Comparison of ENCODE assay signal across 17 cellular contexts in genomic region chr20:49561806-49562205, GRCh38. TPM values are rescaled to one million over a fixed set of nuclear protein-coding genes. Genes with fewer than 3 reads are reported as not detected.
DNase-seq lines count a peak whose midpoint lies in the region; ATAC-seq and TF ChIP-seq lines count a peak whose summit lies in the region.
"Had no signal": no experiment of that assay in that cellular context is flagged by ENCODE, and none has a peak within 500 bp of the region (broad histone marks: within the 10 kb centered on the region; RNA-seq: fewer than 3 reads in every experiment).

No MANE protein-coding gene starts in this region.

- peak overlapping the region in 1 of 3 donors; percentile 1 for H3K4me3 ChIP-seq in breast epithelium
- H3K4me3 ChIP-seq in esophagus squamous epithelium = peak overlapping the region in 1 of 4 donors; percentile 25
- peak overlapping the region in 1 of 2 donors; percentile 26 for H3K4me3 ChIP-seq in tibial artery
- H3K4me3 ChIP-seq: colonic mucosa, skin epidermis had no signal

- BruUV-seq in MCF 10A (replicated peaks; lab: Mats Ljungman, UMichigan) = no TSS peak

- no peaks in the 10 kb centered on the region for H3K9me3 Mint-ChIP-seq in MCF 10A (ENCODE audit: unreplicated experiment)
- peaks cover 5% of the 10 kb centered on the region for H3K9me3 Mint-ChIP-seq in nephron

- H3K36me3 ChIP-seq in breast epithelium (no peaks in the 10 kb centered on the region), esophagus squamous epithelium (no peaks in the 10 kb centered on the region), tibial artery (no peaks in the 10 kb centered on the region)
- H3K36me3 ChIP-seq: colonic mucosa had no signal

- H3K27me3 ChIP-seq in breast epithelium = no peaks in the 10 kb centered on the region
- peaks cover 0 to 74% (median 0%) of the 10 kb centered on the region in 4 donors for H3K27me3 ChIP-seq in esophagus squamous epithelium
- no peaks in the 10 kb centered on the region for H3K27me3 ChIP-seq in tibial artery

- H3K9me3 ChIP-seq in breast epithelium (no peaks in the 10 kb centered on the region), esophagus squamous epithelium (no peaks in the 10 kb centered on the region), tibial artery (no peaks in the 10 kb centered on the region)
- H3K9me3 ChIP-seq: colonic mucosa had no signal

- TF ChIP-seq CTCF in breast epithelium (IDR thresholded peaks at IDR 0.05) = no peak
- no peak for TF ChIP-seq CTCF in MCF 10A (IDR thresholded peaks at IDR 0.05; ENCODE audit: unreplicated experiment)
- no peak for TF ChIP-seq CTCF in esophagus squamous epithelium (IDR thresholded peaks at IDR 0.05)
- TF ChIP-seq CTCF in nephron (IDR thresholded peaks at IDR 0.05; ENCODE audit: unreplicated experiment in 3 of 3) = no peak
- no peak for TF ChIP-seq CTCF in tibial artery (IDR thresholded peaks at IDR 0.05)

- H3K27ac Mint-ChIP-seq in MCF 10A (ENCODE audit: low read depth, unreplicated experiment) = no peak overlapping the region
- H3K27ac Mint-ChIP-seq in nephron = peak overlapping the region in 2 of 3 experiments; percentile 74 to 89
- H3K27ac Mint-ChIP-seq: activated B cell treated with CpG ODN at 0.5 μM for 24 hours had no signal

- CTCF ChIA-PET in MCF 10A (lab: Yijun Ruan, JAX) = interaction anchor here (1.5 to 1.7 kb wide), 3 partner anchors 20 to 48 kb away, joined by 4 to 5 read pairs (median 4); no protein-coding TSS in a partner anchor

- POLR2A ChIA-PET in MCF 10A (lab: Yijun Ruan, JAX) = interaction anchor here (0.6 to 1.2 kb wide), 3 partner anchors 13 to 297 kb away, joined by 3 read pairs; no protein-coding TSS in a partner anchor

- H3K4me1 ChIP-seq in breast epithelium (peaks cover 0 to 12% of the 10 kb centered on the region in 2 donors), esophagus squamous epithelium (peaks cover 0 to 36% (median 24%) of the 10 kb centered on the region in 3 donors), tibial artery (peaks cover 0 to 95% (median 68%) of the 10 kb centered on the region in 4 donors)
- H3K4me1 ChIP-seq: colonic mucosa had no signal

- DNase-seq in breast epithelium (ENCODE audit: low spot score in 2 of 2) = no peak
- DNase-seq in MCF 10A (ENCODE audit: unreplicated experiment) = no peak
- DNase-seq in esophagus squamous epithelium (lab: John Stamatoyannopoulos, UW) = no peak
- DNase-seq in tibial artery = no peak
- DNase-seq in DMS114 treated with DMSO at 0.1 percent for 48 hours (lab: John Stamatoyannopoulos, UW; ENCODE audit: unreplicated experiment) = no peak
- no peak for DNase-seq in T-helper 9 cell
- DNase-seq: activated B cell treated with CpG ODN at 0.5 μM for 24 hours; GF-D8; naive thymus-derived CD4-positive, alpha-beta T cell; NCI-H2107; substantia nigra had no signal

- H3K27me3 Mint-ChIP-seq in MCF 10A (ENCODE audit: insufficient read depth, unreplicated experiment) (peaks cover 30% of the 10 kb centered on the region), nephron (ENCODE audit: low read depth) (no peaks in the 10 kb centered on the region)

- H3K27ac ChIP-seq in breast epithelium = peak overlapping the region; percentile 81 to 82
- H3K27ac ChIP-seq in esophagus squamous epithelium = peak overlapping the region; percentile 49 to 89 (median 85)
- peak overlapping the region; percentile 99 to 100 for H3K27ac ChIP-seq in tibial artery
- H3K27ac ChIP-seq: colonic mucosa, HL-60 had no signal

- no peak for ATAC-seq in HG03025 (IDR thresholded peaks at IDR 0.05; ENCODE audit: low FRiP score, unreplicated experiment)
- ATAC-seq: naive thymus-derived CD4-positive, alpha-beta T cell had no signal

- H3K36me3 Mint-ChIP-seq in MCF 10A (ENCODE audit: insufficient read depth, unreplicated experiment) = no peaks in the 10 kb centered on the region
- H3K36me3 Mint-ChIP-seq in nephron (ENCODE audit: low read depth) = peaks cover 40% of the 10 kb centered on the region

- no peak for TF ChIP-seq POLR2A in breast epithelium (IDR thresholded peaks at IDR 0.05)
- TF ChIP-seq POLR2A in esophagus squamous epithelium (IDR thresholded peaks at IDR 0.05) = no peak

- intact Hi-C loops in breast epithelium (cut with DNase I; ENCODE audit: low total_unique reads) = no loop called here
- intact Hi-C loops in MCF 10A (cut with micrococcal nuclease) = no loop called here
- intact Hi-C loops in esophagus squamous epithelium (cut with DNase I) = no loop called here
- intact Hi-C loops in tibial artery (cut with DNase I; ENCODE audit: low total_unique reads) = no loop called here

- H3K4me3 Mint-ChIP-seq in MCF 10A (ENCODE audit: unreplicated experiment) = no peak overlapping the region
- H3K4me3 Mint-ChIP-seq in nephron = no peak overlapping the region
- H3K4me3 Mint-ChIP-seq: activated B cell treated with CpG ODN at 0.5 μM for 24 hours; naive thymus-derived CD4-positive, alpha-beta T cell had no signal

- H3K4me1 Mint-ChIP-seq in MCF 10A (ENCODE audit: insufficient read depth, unreplicated experiment) (peaks cover 14% of the 10 kb centered on the region), nephron (peaks cover 48% of the 10 kb centered on the region)
- H3K4me1 Mint-ChIP-seq: activated B cell treated with CpG ODN at 0.5 μM for 24 hours had no signal

- 35 to 67% methylated on average over 2 of the region's 2 CpGs for WGBS in esophagus squamous epithelium, 2 donors

RNA-seq across cellular contexts. Expression of gene PTGIS, which starts 6.1 kb away (rescaled TPM):
- total RNA-seq in breast epithelium (10 to 100 TPM; 38.7 to 41.7 (median 41.0) TPM), MCF 10A (2022) (not detected in 2 replicates), esophagus squamous epithelium (10 to 100 TPM in 2 of 4 donors, 1 to 10 TPM in 2; 1.6 to 34.1 (median 8.6) TPM)
- total RNA-seq: activated B cell treated with CpG ODN at 0.5 μM for 24 hours, H4 had no signal
